1 cellular context compared by ENCODE assay signal in the genomic region with DNA sequence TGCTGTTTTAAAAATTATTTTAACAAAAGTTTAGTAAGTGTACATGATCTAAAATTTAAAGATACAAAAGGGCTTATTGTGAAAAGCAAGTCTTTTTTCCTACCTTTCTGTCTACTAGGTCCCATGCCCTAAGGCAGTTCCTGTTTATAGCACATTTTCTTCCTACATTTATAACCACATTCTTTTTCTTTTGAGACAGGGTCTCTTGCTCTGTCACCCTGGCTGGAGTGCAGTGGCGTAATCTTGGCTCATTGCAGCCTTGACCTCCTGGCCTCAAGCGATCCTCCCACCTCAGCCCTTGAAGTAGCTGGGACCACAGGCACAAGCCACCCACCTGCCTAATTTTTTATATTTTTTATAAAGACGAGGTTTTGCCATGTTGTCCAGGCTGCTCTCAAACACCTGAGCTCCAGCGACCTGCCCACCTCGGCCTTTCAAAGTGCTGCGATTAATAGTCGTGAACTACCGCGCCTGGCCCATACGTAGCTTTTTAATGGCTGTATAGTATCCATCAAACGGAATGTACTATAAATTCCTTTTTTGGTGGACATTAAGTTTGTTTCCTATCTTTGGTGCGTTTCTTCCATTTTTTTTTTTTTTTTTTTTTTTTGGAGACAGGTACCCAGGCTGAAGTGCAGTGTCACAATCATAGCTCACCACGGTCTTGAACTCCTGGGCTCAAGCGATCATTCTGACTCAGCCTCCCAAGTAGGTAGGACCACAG.
TF ChIP-seq lines count a peak whose summit lies in the region.

No MANE protein-coding gene starts in this region.

TF ChIP-seq in K562, 482 proteins besides CTCF, POLR2A, EP300 and RAD21 (continued from another document):
- TF ChIP-seq, protein P1, sequence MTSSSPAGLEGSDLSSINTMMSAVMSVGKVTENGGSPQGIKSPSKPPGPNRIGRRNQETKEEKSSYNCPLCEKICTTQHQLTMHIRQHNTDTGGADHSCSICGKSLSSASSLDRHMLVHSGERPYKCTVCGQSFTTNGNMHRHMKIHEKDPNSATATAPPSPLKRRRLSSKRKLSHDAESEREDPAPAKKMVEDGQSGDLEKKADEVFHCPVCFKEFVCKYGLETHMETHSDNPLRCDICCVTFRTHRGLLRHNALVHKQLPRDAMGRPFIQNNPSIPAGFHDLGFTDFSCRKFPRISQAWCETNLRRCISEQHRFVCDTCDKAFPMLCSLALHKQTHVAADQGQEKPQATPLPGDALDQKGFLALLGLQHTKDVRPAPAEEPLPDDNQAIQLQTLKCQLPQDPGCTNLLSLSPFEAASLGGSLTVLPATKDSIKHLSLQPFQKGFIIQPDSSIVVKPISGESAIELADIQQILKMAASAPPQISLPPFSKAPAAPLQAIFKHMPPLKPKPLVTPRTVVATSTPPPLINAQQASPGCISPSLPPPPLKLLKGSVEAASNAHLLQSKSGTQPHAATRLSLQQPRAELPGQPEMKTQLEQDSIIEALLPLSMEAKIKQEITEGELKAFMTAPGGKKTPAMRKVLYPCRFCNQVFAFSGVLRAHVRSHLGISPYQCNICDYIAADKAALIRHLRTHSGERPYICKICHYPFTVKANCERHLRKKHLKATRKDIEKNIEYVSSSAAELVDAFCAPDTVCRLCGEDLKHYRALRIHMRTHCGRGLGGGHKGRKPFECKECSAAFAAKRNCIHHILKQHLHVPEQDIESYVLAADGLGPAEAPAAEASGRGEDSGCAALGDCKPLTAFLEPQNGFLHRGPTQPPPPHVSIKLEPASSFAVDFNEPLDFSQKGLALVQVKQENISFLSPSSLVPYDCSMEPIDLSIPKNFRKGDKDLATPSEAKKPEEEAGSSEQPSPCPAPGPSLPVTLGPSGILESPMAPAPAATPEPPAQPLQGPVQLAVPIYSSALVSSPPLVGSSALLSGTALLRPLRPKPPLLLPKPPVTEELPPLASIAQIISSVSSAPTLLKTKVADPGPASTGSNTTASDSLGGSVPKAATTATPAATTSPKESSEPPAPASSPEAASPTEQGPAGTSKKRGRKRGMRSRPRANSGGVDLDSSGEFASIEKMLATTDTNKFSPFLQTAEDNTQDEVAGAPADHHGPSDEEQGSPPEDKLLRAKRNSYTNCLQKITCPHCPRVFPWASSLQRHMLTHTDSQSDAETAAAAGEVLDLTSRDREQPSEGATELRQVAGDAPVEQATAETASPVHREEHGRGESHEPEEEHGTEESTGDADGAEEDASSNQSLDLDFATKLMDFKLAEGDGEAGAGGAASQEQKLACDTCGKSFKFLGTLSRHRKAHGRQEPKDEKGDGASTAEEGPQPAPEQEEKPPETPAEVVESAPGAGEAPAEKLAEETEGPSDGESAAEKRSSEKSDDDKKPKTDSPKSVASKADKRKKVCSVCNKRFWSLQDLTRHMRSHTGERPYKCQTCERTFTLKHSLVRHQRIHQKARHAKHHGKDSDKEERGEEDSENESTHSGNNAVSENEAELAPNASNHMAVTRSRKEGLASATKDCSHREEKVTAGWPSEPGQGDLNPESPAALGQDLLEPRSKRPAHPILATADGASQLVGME (CRISPR knock-in tag; IDR thresholded peaks at IDR 0.05) = no peak
- no peak for TF ChIP-seq ZNF696 (CRISPR knock-in tag; conservative IDR thresholded peaks at IDR 0.05)
- TF ChIP-seq RCOR1 (IDR thresholded peaks at IDR 0.05; ENCODE audit: borderline replicate concordance in 1 of 2, low read depth in 2 of 2, low read length in 2 of 2) = no peak
